Comparison of ENCODE assay signal across 1 cellular context in the genomic region with DNA sequence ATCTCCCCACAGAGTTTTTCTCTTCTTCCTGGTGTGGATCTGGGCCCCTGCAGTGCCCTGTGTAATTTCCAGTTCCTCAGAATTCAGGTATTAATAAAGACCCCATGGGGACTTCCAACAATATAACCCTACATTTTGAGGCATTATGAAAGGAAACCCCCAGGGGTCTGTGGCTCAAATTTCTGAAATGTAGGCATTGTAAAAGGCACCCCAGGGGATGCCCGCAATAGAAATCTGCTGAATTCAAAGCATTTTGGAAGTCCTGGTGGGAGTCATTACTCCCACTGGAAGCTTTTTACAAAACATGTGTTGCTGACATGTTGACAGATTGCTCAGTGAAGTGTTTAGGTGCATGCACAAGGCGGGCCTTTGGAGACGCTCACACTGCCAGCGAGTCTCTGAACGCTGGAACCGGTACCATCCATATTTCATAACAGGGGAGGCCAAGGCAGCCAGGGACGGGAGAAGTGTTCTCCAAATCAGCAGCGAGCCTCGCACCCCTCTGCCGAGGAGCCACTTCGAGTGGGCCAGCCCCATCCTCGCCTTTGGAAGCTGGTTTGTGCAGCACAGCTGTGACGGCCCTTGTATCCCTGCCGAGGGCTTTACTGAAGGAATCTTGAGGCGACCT.
A peak's percentile ranks its signal among the peaks of the same experiment; 100 is the strongest.
TF ChIP-seq lines count a peak whose summit lies in the region.

No MANE protein-coding gene starts in this region.

TF ChIP-seq in Ishikawa, 13 proteins besides CTCF, POLR2A, EP300 and RAD21 (continued from another document):
- TF ChIP-seq REST (IDR thresholded peaks at IDR 0.05; ENCODE audit: low read depth): peak; percentile 17; the same call in 1 of the 2 replicates
- TF ChIP-seq ZBTB7A (IDR thresholded peaks at IDR 0.05; ENCODE audit: low read depth): peak; percentile 7; the same call in 1 of the 2 replicates
- peak; percentile 93 for TF ChIP-seq TEAD4 (IDR thresholded peaks at IDR 0.05)
- TF ChIP-seq TCF12 (IDR thresholded peaks at IDR 0.05; ENCODE audit: low read depth): peak; percentile 99
- TF ChIP-seq CREB1 (IDR thresholded peaks at IDR 0.05; ENCODE audit: low read depth): peak; percentile 53; the same call in 1 of the 2 replicates
TF ChIP-seq in Ishikawa: peak in this region for 11.
